In the genomic region with DNA sequence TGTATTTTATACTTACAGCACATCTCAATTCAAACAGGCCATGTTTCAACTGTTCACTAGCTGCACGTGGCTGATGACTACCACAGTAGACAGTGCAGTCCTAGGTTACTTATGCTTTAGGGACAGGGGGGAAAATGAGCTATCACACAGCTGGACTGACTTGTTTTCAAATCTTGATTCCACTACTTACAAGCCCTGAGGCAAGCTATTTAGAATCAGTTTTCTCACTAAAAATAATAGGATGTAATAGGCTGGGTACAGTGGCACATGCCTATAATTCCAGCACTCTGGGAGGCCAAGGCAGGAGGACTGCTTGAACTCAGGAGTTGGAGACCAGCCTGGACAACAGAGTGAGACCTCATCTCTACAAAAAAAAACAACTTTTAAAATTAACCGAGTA, we compare ENCODE assay signal across 16 cellular contexts.
"Had no signal": no experiment of that assay in that cellular context is flagged by ENCODE, and none has a peak within 500 bp of the region (broad histone marks: within the 10 kb centered on the region; RNA-seq: fewer than 3 reads in every experiment).

No MANE protein-coding gene starts in this region.

- H3K9me3 ChIP-seq: colonic mucosa, tibial nerve had no signal

- H3K27ac ChIP-seq: colonic mucosa, parathyroid adenoma, tibial nerve had no signal

- H3K27me3 Mint-ChIP-seq: brain; stimulated activated naive B cell treated with anti-CD40 and anti-IgM and Interleukin-4, amounts not matched to agents 10 μg/mL and 1 μg/mL and 100 μg/mL, for 72 hours had no signal

- H3K4me3 ChIP-seq: colonic mucosa, lung, tibial nerve had no signal

- H3K27ac Mint-ChIP-seq: stimulated activated naive B cell treated with anti-CD40 and anti-IgM and Interleukin-4, amounts not matched to agents 10 μg/mL and 1 μg/mL and 100 μg/mL, for 72 hours had no signal

- H3K4me1 ChIP-seq: colonic mucosa had no signal

- H3K9ac ChIP-seq: parathyroid adenoma had no signal

- H3K36me3 ChIP-seq: colonic mucosa had no signal

- H3K9me3 Mint-ChIP-seq: stimulated activated naive B cell treated with anti-CD40 and anti-IgM and Interleukin-4, amounts not matched to agents 10 μg/mL and 1 μg/mL and 100 μg/mL, for 72 hours had no signal

- H3K27me3 ChIP-seq: colonic mucosa, tibial nerve had no signal

- ATAC-seq: activated CD4-positive, CD25-positive, alpha-beta regulatory T cell treated with anti-CD3 and anti-CD28 coated beads, Interleukin-2, amount 50 U/mL, for 24 hours; esophagus mucosa; Right ventricle myocardium inferior; stimulated activated naive B cell treated with anti-CD40 and anti-IgM and Interleukin-4, amounts not matched to agents 10 μg/mL and 1 μg/mL and 100 μg/mL, for 72 hours had no signal

- DNase-seq: activated gamma-delta T cell; amygdala; central memory CD4-positive, alpha-beta T cell; colonic mucosa; midbrain; stimulated activated CD4-positive, alpha-beta T cell treated with anti-CD3 and anti-CD28 coated beads, Interleukin-2, amount 100 ng/mL, for 48 hours; stimulated activated naive B cell treated with anti-CD40 and anti-IgM and Interleukin-4, amounts not matched to agents 10 μg/mL and 1 μg/mL and 100 μg/mL, for 72 hours; substantia nigra; T-helper 9 cell had no signal

- H2AFZ ChIP-seq: parathyroid adenoma had no signal

- H3K4me3 Mint-ChIP-seq: brain; stimulated activated naive B cell treated with anti-CD40 and anti-IgM and Interleukin-4, amounts not matched to agents 10 μg/mL and 1 μg/mL and 100 μg/mL, for 72 hours had no signal
